3 cellular contexts compared by ENCODE assay signal in genomic region chr1:220994671-220995070, GRCh38.
"Had no signal": no experiment of that assay in that cellular context is flagged by ENCODE, and none has a peak within 500 bp of the region (broad histone marks: within the 10 kb centered on the region; RNA-seq: fewer than 3 reads in every experiment).

No MANE protein-coding gene starts in this region.

- DNase-seq: GDM1, GF-D8 had no signal

- ATAC-seq: GM12878 had no signal
